In genomic region chr17:19306160-19307111, GRCh38 we compare ENCODE assay signal across 9 cellular contexts. TPM values are rescaled to one million over a fixed set of nuclear protein-coding genes. Genes with fewer than 3 reads are reported as not detected.
DNase-seq lines count a peak whose midpoint lies in the region; ATAC-seq and TF ChIP-seq lines count a peak whose summit lies in the region.
"Had no signal": no experiment of that assay in that cellular context is flagged by ENCODE, and none has a peak within 500 bp of the region (broad histone marks: within the 10 kb centered on the region; RNA-seq: fewer than 3 reads in every experiment).

No MANE protein-coding gene starts in this region.

- ATAC-seq in GM19035 (IDR thresholded peaks at IDR 0.05; ENCODE audit: unreplicated experiment): peak; percentile 89
- peak; percentile 73 for ATAC-seq in HG03108 (IDR thresholded peaks at IDR 0.05; ENCODE audit: unreplicated experiment)
- peak in 3 of 4 donors; percentile 15 to 29 (median 26) for ATAC-seq in right lobe of liver

- H3K27me3 ChIP-seq in right lobe of liver: no peaks in the 10 kb centered on the region
- H3K27me3 ChIP-seq: pancreas had no signal

- TF ChIP-seq POLR2A in right lobe of liver (IDR thresholded peaks at IDR 0.05): no peak

- no peak for TF ChIP-seq CTCF in right lobe of liver (IDR thresholded peaks at IDR 0.05)

- no peaks in the 10 kb centered on the region for H3K36me3 ChIP-seq in right lobe of liver

- DNase-seq in AML-193 (lab: John Stamatoyannopoulos, UW) (peak; percentile 64 to 81), T-helper 22 cell (ENCODE audit: low read depth) (peak; percentile 8), right lobe of liver (no peak), SK-N-DZ (ENCODE audit: low spot score) (no peak), NCI-H2107 treated with DMSO at 0.1 percent for 48 hours (lab: John Stamatoyannopoulos, UW; ENCODE audit: unreplicated experiment) (no peak), NCI-H69 (lab: John Stamatoyannopoulos, UW) (no peak)
- DNase-seq: pancreas had no signal

- 72% methylated on average over 7 of the region's 10 CpGs for WGBS in right lobe of liver (ENCODE audit: insufficient coverage, low coverage, low lambda C conversion rate, missing lambda C conversion rate)

- H3K4me3 ChIP-seq in right lobe of liver: no peak overlapping the region
- H3K4me3 ChIP-seq: pancreas had no signal

- H3K4me1 ChIP-seq in right lobe of liver: peaks cover 0 to 14% (median 0%) of the 10 kb centered on the region in 4 donors

- H3K9me3 ChIP-seq in right lobe of liver: no peaks in the 10 kb centered on the region
- H3K9me3 ChIP-seq: pancreas had no signal

- H3K27ac ChIP-seq in right lobe of liver: no peak overlapping the region
- H3K27ac ChIP-seq: pancreas had no signal

- intact Hi-C loops in right lobe of liver (cut with DNase I): no loop called here

RNA-seq across cellular contexts. Expression of gene B9D1, which starts 56.1 kb away (rescaled TPM):
- 10 to 100 TPM in 2 of 6 experiments, 1 to 10 TPM in 4; 2.3 to 27.9 (median 5.7) TPM for total RNA-seq in right lobe of liver
- 23.1 and 46.3 TPM in 2 replicates for polyA plus RNA-seq in SK-N-DZ (2014; cell fraction: cytosol; rRNA removed)
- polyA plus RNA-seq in SK-N-DZ (2014; cell fraction: nucleus; rRNA removed): 50.2 and 66.7 TPM in 2 replicates

Comparison
In these comparisons a context has a peak if more than half of its experiments do, and no peak if none do; other contexts are left out.
1. DNase-seq: peak in AML-193 (2 of 2) and T-helper 22 cell (single experiment); none in right lobe of liver (0 of 3), SK-N-DZ (single experiment), NCI-H2107 treated with DMSO at 0.1 percent for 48 hours (single experiment) and NCI-H69 (single experiment).
2. ATAC-seq: peak in every context shown above with its lines; median percentile 89 in GM19035; 73 in HG03108; 26 in right lobe of liver.